21 cellular contexts compared by ENCODE assay signal in the genomic region with DNA sequence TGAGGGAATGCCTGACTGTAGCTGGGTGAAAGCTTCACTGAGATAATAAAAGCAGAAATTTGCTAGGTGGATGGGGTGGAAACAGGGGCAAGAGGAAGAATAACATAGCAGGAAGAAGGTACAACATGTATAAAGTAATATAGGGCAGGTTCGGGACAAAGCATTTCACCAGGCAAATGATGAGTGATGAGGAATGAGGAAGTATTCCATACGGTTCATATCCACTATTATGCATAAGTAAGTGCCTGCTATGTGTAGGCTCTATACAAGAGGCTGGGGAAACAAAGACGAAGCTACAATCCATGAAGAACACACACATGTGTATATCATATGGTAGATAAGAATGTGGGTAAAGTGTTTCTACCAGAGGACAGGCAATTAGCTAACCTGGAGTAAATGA.
"Had no signal": no experiment of that assay in that cellular context is flagged by ENCODE, and none has a peak within 500 bp of the region (broad histone marks: within the 10 kb centered on the region; RNA-seq: fewer than 3 reads in every experiment).

No MANE protein-coding gene starts in this region.

- H3K27me3 Mint-ChIP-seq: natural killer cell treated with Interleukin-12 subunit alpha and Interleukin-12 subunit beta and Interleukin-15 and Interleukin-18, amount 100 ng/mL, for 72 hours; progenitor cell of endocrine pancreas; type B pancreatic cell had no signal

- H3K27ac Mint-ChIP-seq: neural progenitor cell, progenitor cell of endocrine pancreas, type B pancreatic cell had no signal

- H3K9me3 Mint-ChIP-seq: natural killer cell treated with Interleukin-12 subunit alpha and Interleukin-12 subunit beta and Interleukin-15 and Interleukin-18, amount 100 ng/mL, for 72 hours; neural progenitor cell; type B pancreatic cell had no signal

- ATAC-seq: left cardiac atrium; lower lobe of right lung; natural killer cell treated with Interleukin-12 subunit alpha and Interleukin-12 subunit beta and Interleukin-15 and Interleukin-18, amount 100 ng/mL, for 72 hours; right cardiac atrium had no signal

- H3K27ac ChIP-seq: esophagus squamous epithelium, hepatocyte, left ventricle myocardium inferior, lower lobe of right lung, neural progenitor cell, ovary, suprapubic skin had no signal

- H3K4me3 Mint-ChIP-seq: natural killer cell treated with Interleukin-12 subunit alpha and Interleukin-12 subunit beta and Interleukin-15 and Interleukin-18, amount 100 ng/mL, for 72 hours; neural progenitor cell; type B pancreatic cell had no signal

- DNase-seq: effector memory CD4-positive, alpha-beta T cell; esophagus squamous epithelium; foreskin fibroblast; kidney; left cardiac atrium; left ventricle myocardium inferior; lower lobe of right lung; mesenchymal stem cell; midbrain; nucleus accumbens; ovary; right cardiac atrium; stimulated activated CD4-positive, alpha-beta T cell treated with anti-CD3 and anti-CD28 coated beads, Interleukin-12 subunit alpha, Interleukin-12 subunit beta, amount 100 ng/mL, for 4 hours; stimulated activated naive CD4-positive, alpha-beta T cell; thyroid gland had no signal
